Comparison of ENCODE assay signal across 33 cellular contexts in the genomic region with DNA sequence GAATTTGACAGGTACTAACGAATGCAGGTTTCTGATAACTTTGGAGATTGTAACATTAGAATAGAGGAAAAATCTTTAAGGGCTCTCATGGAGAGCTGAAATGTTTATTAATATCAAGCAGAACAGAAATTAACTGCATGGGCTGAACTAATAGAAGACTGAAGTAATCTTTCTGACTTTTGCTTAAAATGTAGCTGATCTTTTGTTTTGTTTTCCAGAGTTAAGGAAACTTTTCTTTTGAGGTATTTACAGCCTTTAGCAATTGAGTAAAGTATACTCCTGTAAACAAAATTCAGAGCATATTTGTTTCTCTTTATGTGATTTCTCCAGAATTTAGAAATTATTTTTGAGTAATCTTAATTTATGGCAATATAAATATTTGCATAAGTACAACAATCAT. TPM values are rescaled to one million over a fixed set of nuclear protein-coding genes. Genes with fewer than 3 reads are reported as not detected.
"Had no signal": no experiment of that assay in that cellular context is flagged by ENCODE, and none has a peak within 500 bp of the region (broad histone marks: within the 10 kb centered on the region; RNA-seq: fewer than 3 reads in every experiment).

No MANE protein-coding gene starts in this region.

- DNase-seq: activated B cell treated with CpG ODN at 0.5 μM for 24 hours; activated CD4-positive, alpha-beta memory T cell treated with anti-CD3 and anti-CD28 coated beads for 36 hours; activated CD4-positive, alpha-beta T cell treated with anti-CD3 and anti-CD28 coated beads for 4 hours; activated CD4-positive, alpha-beta T cell treated with anti-CD3 and anti-CD28 coated beads, Interleukin-2, amount 10 ng/mL, durations not matched to agents 24 days and 14 days; activated CD4-positive, alpha-beta T cell treated with anti-CD3 and anti-CD28 coated beads, Interleukin-2, amount 50 U/mL, for 1 hour; activated CD4-positive, alpha-beta T cell treated with anti-CD3 and anti-CD28 coated beads, Interleukin-2, amount 50 U/mL, for 4 hours; activated CD4-positive, CD25-positive, alpha-beta regulatory T cell treated with anti-CD3 and anti-CD28 coated beads, Interleukin-2, amount 50 U/mL, for 72 hours; activated CD8-positive, alpha-beta memory T cell treated with anti-CD3 and anti-CD28 coated beads, Interleukin-2, amount 50 U/mL, for 4 hours; activated CD8-positive, alpha-beta T cell treated with anti-CD3 and anti-CD28 coated beads for 36 hours; activated effector memory CD4-positive, alpha-beta T cell treated with anti-CD3 and anti-CD28 coated beads, Interleukin-2, amount 50 U/mL, for 16 hours; activated gamma-delta T cell treated with Interleukin-2 at 50 U/mL for 16 hours; activated naive CD4-positive, alpha-beta T cell; activated naive CD4-positive, alpha-beta T cell treated with anti-CD3 and anti-CD28 coated beads for 36 hours; activated naive CD4-positive, alpha-beta T cell treated with anti-CD3 and anti-CD28 coated beads, Interleukin-2, amount 50 U/mL, for 16 hours; activated naive CD8-positive, alpha-beta T cell treated with anti-CD3 and anti-CD28 coated beads for 36 hours; activated T-cell treated with anti-CD3 and anti-CD28 coated beads for 4 hours; activated T-cell treated with anti-CD3 and anti-CD28 coated beads, Interleukin-2, amount 50 U/mL, for 1 hour; activated T-cell treated with anti-CD3 and anti-CD28 coated beads, Interleukin-2, amount 50 U/mL, for 4 hours; activated T-cell treated with anti-CD3 and anti-CD28 coated beads, Interleukin-2, amount 50 U/mL, for 72 hours; adrenal gland; amniotic stem cell; aorta; body of pancreas; brain microvascular endothelial cell; central memory CD4-positive, alpha-beta T cell; T-helper 1 cell; T-helper 2 cell; T-helper 9 cell had no signal

- H3K4me3 ChIP-seq: adrenal gland, body of pancreas, breast epithelium had no signal

- H3K27ac ChIP-seq: adrenal gland, body of pancreas, brain microvascular endothelial cell, breast epithelium, VCaP had no signal

- H3K4me1 ChIP-seq: body of pancreas had no signal

- H3K36me3 ChIP-seq: adrenal gland, brain microvascular endothelial cell, breast epithelium had no signal

- H3K9me3 ChIP-seq: body of pancreas, breast epithelium had no signal

RNA-seq across cellular contexts. Expression of a gene that starts 43.9 kb away (rescaled TPM):
- total RNA-seq: activated B cell treated with CpG ODN at 0.5 μM for 24 hours; activated CD4-positive, alpha-beta memory T cell treated with anti-CD3 and anti-CD28 coated beads for 36 hours; activated CD4-positive, alpha-beta T cell treated with anti-CD3 and anti-CD28 coated beads, Interleukin-2, amount 10 ng/mL, durations not matched to agents 24 days and 14 days; activated CD8-positive, alpha-beta memory T cell treated with anti-CD3 and anti-CD28 coated beads for 36 hours; activated CD8-positive, alpha-beta T cell treated with anti-CD3 and anti-CD28 coated beads for 36 hours; activated naive CD4-positive, alpha-beta T cell treated with anti-CD3 and anti-CD28 coated beads for 36 hours; activated naive CD8-positive, alpha-beta T cell treated with anti-CD3 and anti-CD28 coated beads for 36 hours; activated T-cell treated with anti-CD3 and anti-CD28 coated beads, Interleukin-2, amount 50 U/mL, for 72 hours; activated T-helper 1 cell treated with anti-CD3 and anti-CD28 coated beads, Interleukin-12 subunit alpha, Interleukin-12 subunit beta, Interleukin-2, Interleukin-4 antibody, amounts not matched to agents 30 ng/mL and 10 ng/mL and 1 ng/mL, durations not matched to agents 14 hours and 24 hours and 36 hours; activated T-helper 17 cell treated with anti-CD3 and anti-CD28 coated beads, Interleukin-2, amount 50 U/mL, for 72 hours had no signal
